Comparison of ENCODE assay signal across 14 cellular contexts in genomic region chr4:74539043-74539790, GRCh38.
A peak's percentile ranks its signal among the peaks of the same experiment; 100 is the strongest.
DNase-seq lines count a peak whose midpoint lies in the region; ATAC-seq, FAIRE-seq and TF ChIP-seq lines count a peak whose summit lies in the region.
"Had no signal": no experiment of that assay in that cellular context is flagged by ENCODE, and none has a peak within 500 bp of the region (broad histone marks: within the 10 kb centered on the region; RNA-seq: fewer than 3 reads in every experiment).

No MANE protein-coding gene starts in this region.

- H3K79me2 ChIP-seq in HCT116 (ENCODE audit: insufficient read depth, low read length), result peaks cover 6% of the 10 kb centered on the region; the same call in 1 of the 2 replicates
- no peaks in the 10 kb centered on the region for H3K79me2 ChIP-seq in K562 (ENCODE audit: control insufficient read depth, insufficient read depth, low read length)

- no peaks in the 10 kb centered on the region for H3K9me2 ChIP-seq in HCT116 (ENCODE audit: insufficient read depth)

- WGBS in K562 (ENCODE audit: insufficient coverage, low coverage, missing lambda C conversion rate), result 51% methylated on average over 3 of the region's 3 CpGs
- WGBS in endodermal cell (ENCODE audit: insufficient coverage in 1 of 2, insufficient read length in 1 of 2), 2 experiments, result 94 to 96% methylated on average over 2 of the region's 3 CpGs

- TF ChIP-seq POLR2A in HCT116 (IDR thresholded peaks at IDR 0.05; ENCODE audit: borderline replicate concordance, extremely low read depth, insufficient read depth, insufficient read length) (no peak), K562 (conservative IDR thresholded peaks at IDR 0.05) (no peak)

- peaks cover 91 to 98% of the 10 kb centered on the region in 2 experiments for H3K4me1 ChIP-seq in HCT116 (ENCODE audit: control insufficient read depth in 1 of 2, insufficient read depth in 2 of 2, low read length in 2 of 2)
- peaks cover 0 to 20% of the 10 kb centered on the region in 2 experiments; a peak in 4 of 5 replicates for H3K4me1 ChIP-seq in K562 (replicated peaks in 1 of 2; ENCODE audit: control insufficient read depth in 2 of 2, insufficient read depth in 2 of 2, low read length in 2 of 2)
- no peaks in the 10 kb centered on the region for H3K4me1 ChIP-seq in endodermal cell (ENCODE audit: control insufficient read depth, insufficient read depth, low read length)

- no peak for TF ChIP-seq EP300 in K562 (IDR thresholded peaks at IDR 0.05; ENCODE audit: low read length)

- BruUV-seq in HCT116 (replicated peaks; lab: Mats Ljungman, UMichigan), result no TSS peak
- no TSS peak for BruUV-seq in K562 (replicated peaks; lab: Mats Ljungman, UMichigan)

- ATAC-seq in HCT116 (no peak), K562 (no peak)
- ATAC-seq: natural killer cell, T-helper 17 cell had no signal

- H3K27me3 ChIP-seq in HCT116 (ENCODE audit: insufficient read depth, low read length) (no peaks in the 10 kb centered on the region), K562 (ENCODE audit: control insufficient read depth in 2 of 2, insufficient read depth in 2 of 2, low read length in 2 of 2) (no peaks in the 10 kb centered on the region), endodermal cell (ENCODE audit: control insufficient read depth, insufficient read depth, low read length, poor library complexity, severe bottlenecking) (no peaks in the 10 kb centered on the region)
- H3K27me3 ChIP-seq: MG63 had no signal

- no peak for FAIRE-seq in K562 (lab: Jason Lieb, UNC)

- H4K20me1 ChIP-seq in HCT116 (ENCODE audit: insufficient read depth) (no peaks in the 10 kb centered on the region), K562 (replicated peaks; ENCODE audit: control insufficient read depth, insufficient read depth, low read length) (no peaks in the 10 kb centered on the region)

- RAD21 ChIA-PET in HCT116 (lab: Charles Lee; ENCODE audit: low non-redundant PET in 1 of 2, low total read pairs in 2 of 2, uncharacterized antibody in 2 of 2, unreplicated experiment in 2 of 2), result interaction anchor here in 1 of 2 experiments (1.2 kb wide), 1 partner anchor 218 kb away, joined by 5 read pairs; no protein-coding TSS in a partner anchor

- no peaks in the 10 kb centered on the region for H3K9me3 Mint-ChIP-seq in endodermal cell
- H3K9me3 Mint-ChIP-seq: natural killer cell had no signal

- H3K4me3 Mint-ChIP-seq in endodermal cell, result no peak overlapping the region
- H3K4me3 Mint-ChIP-seq: natural killer cell, T-helper 17 cell had no signal

- no peaks in the 10 kb centered on the region for H3K4me1 Mint-ChIP-seq in endodermal cell

- no peak for TF ChIP-seq RAD21 in HCT116 (IDR thresholded peaks at IDR 0.05; ENCODE audit: low read depth)
- TF ChIP-seq RAD21 in K562 (CRISPR knock-in tag; conservative IDR thresholded peaks at IDR 0.05 in 1 of 2, IDR thresholded peaks at IDR 0.05 in 1 of 2), result no peak

- no peaks in the 10 kb centered on the region for H3K9me1 ChIP-seq in K562 (ENCODE audit: control insufficient read depth, insufficient read depth, low read length)

- DNase-seq in HCT116 (ENCODE audit: low read depth, low spot score) (no peak), K562 (ENCODE audit: extremely low read depth in 1 of 4, low spot score in 3 of 4) (no peak), left kidney (ENCODE audit: low read depth, low spot score) (peak; percentile 28), endodermal cell (no peak), OCI-M2 (lab: John Stamatoyannopoulos, UW; ENCODE audit: unreplicated experiment) (no peak), iPS-NIHi11 (ENCODE audit: low spot score) (no peak)
- DNase-seq in activated naive CD4-positive, alpha-beta T cell treated with anti-CD3 and anti-CD28 coated beads, Interleukin-2, amount 50 U/mL, for 16 hours, result no peak
- DNase-seq: activated CD4-positive, alpha-beta T cell treated with anti-CD3 and anti-CD28 coated beads, Interleukin-2, amount 50 U/mL, for 48 hours; activated effector memory CD4-positive, alpha-beta T cell treated with anti-CD3 and anti-CD28 coated beads, Interleukin-2, amount 50 U/mL, for 16 hours; cerebellar nuclear complex; MG63; natural killer cell; T-helper 17 cell had no signal

- POLR2A ChIA-PET in HCT116 (lab: Charles Lee), result interaction anchor here (1.0 to 7.6 kb wide), 8 partner anchors 81 to 132 kb away, joined by 3 to 145 read pairs (median 6); no protein-coding TSS in a partner anchor
- POLR2A ChIA-PET in K562 (lab: Yijun Ruan, JAX), result interaction anchor here (1.2 kb wide), 1 partner anchor 94 kb away, joined by 6 read pairs; the partner anchor contains the start of gene AREG

- H3K4me2 ChIP-seq in HCT116 (ENCODE audit: low read length), result no peak overlapping the region
- no peak overlapping the region for H3K4me2 ChIP-seq in K562 (ENCODE audit: insufficient read depth, low read length)

- no peaks in the 10 kb centered on the region for H3K36me3 Mint-ChIP-seq in endodermal cell (ENCODE audit: low read depth)
- H3K36me3 Mint-ChIP-seq: natural killer cell had no signal

- intact Hi-C loops in HCT116 (cut with micrococcal nuclease) (no loop called here), K562 (cut with micrococcal nuclease) (no loop called here)

- H3K27ac ChIP-seq in 22Rv1, result peak overlapping the region; percentile 52
- peak overlapping the region; percentile 92 for H3K27ac ChIP-seq in HCT116 (ENCODE audit: low read depth, low read length)
- no peak overlapping the region for H3K27ac ChIP-seq in K562 (ENCODE audit: extremely low read depth, low read depth, low read length)
- no peak overlapping the region for H3K27ac ChIP-seq in endodermal cell (ENCODE audit: low read depth, low read length)

- TF ChIP-seq CTCF in 22Rv1 (IDR thresholded peaks at IDR 0.05) (no peak), HCT116 (IDR thresholded peaks at IDR 0.05 in 2 of 3, conservative IDR thresholded peaks at IDR 0.05 in 1 of 3; ENCODE audit: borderline replicate concordance in 1 of 3, insufficient read depth in 1 of 3, low read depth in 2 of 3, low read length in 2 of 3) (no peak), K562 (IDR thresholded peaks at IDR 0.05 in 2 of 3, conservative IDR thresholded peaks at IDR 0.05 in 1 of 3; ENCODE audit: insufficient read depth in 2 of 3, low read depth in 1 of 3, low read length in 3 of 3) (no peak), endodermal cell (conservative IDR thresholded peaks at IDR 0.05) (no peak)

- H3K4me3 ChIP-seq in HCT116 (replicated peaks in 1 of 2; ENCODE audit: low read depth in 1 of 2, low read length in 2 of 2), result no peak overlapping the region
- no peak overlapping the region for H3K4me3 ChIP-seq in K562
- H3K4me3 ChIP-seq in endodermal cell (ENCODE audit: low read length), result no peak overlapping the region
- H3K4me3 ChIP-seq: MG63 had no signal

- H3K36me3 ChIP-seq in HCT116 (ENCODE audit: control insufficient read depth in 1 of 2, insufficient read depth in 2 of 2, low read length in 2 of 2) (no peaks in the 10 kb centered on the region), K562 (ENCODE audit: control insufficient read depth, insufficient read depth, low read length) (no peaks in the 10 kb centered on the region), endodermal cell (ENCODE audit: control insufficient read depth, insufficient read depth, low read length) (no peaks in the 10 kb centered on the region)
- H3K36me3 ChIP-seq: MG63 had no signal

- CTCF ChIA-PET in HCT116 (lab: Charles Lee) (interaction anchor here (1.0 to 2.5 kb wide), 5 partner anchors 8 to 255 kb away, joined by 3 to 19 read pairs (median 5); no protein-coding TSS in a partner anchor), K562 (lab: Yijun Ruan, JAX; ENCODE audit: low intra/inter-chr PET ratio) (no interaction called here)

- H3K27ac Mint-ChIP-seq in endodermal cell, result no peak overlapping the region
- H3K27ac Mint-ChIP-seq: natural killer cell, T-helper 17 cell had no signal

- no peak overlapping the region for H2AFZ ChIP-seq in HCT116 (ENCODE audit: low read depth, low read length, poor library complexity, severe bottlenecking)
- peak overlapping the region; percentile 45; the same call in 1 of the 2 replicates for H2AFZ ChIP-seq in K562 (ENCODE audit: low read depth, low read length)

- in situ Hi-C loops in K562 (cut with MboI), result loop anchor here (10.0 kb wide), 3 partner anchors 126 to 224 kb away; no protein-coding TSS in a partner anchor

- no peaks in the 10 kb centered on the region for H3K27me3 Mint-ChIP-seq in endodermal cell (ENCODE audit: insufficient read depth)

- H3K9ac ChIP-seq in HCT116 (ENCODE audit: low read length) (peak overlapping the region; percentile 65; the same call in 1 of the 2 replicates), K562 (ENCODE audit: insufficient read depth in 1 of 2, low read depth in 2 of 2, low read length in 2 of 2) (no peak overlapping the region), endodermal cell (ENCODE audit: extremely low read depth, low read length, poor library complexity, severe bottlenecking) (no peak overlapping the region)

- H3K9me3 ChIP-seq in HCT116 (ENCODE audit: control insufficient read depth in 1 of 2, insufficient read depth in 1 of 2, low read depth in 1 of 2, low read length in 2 of 2) (no peaks in the 10 kb centered on the region), K562 (replicated peaks; ENCODE audit: control insufficient read depth, insufficient read depth, low read depth, low read length) (no peaks in the 10 kb centered on the region), endodermal cell (ENCODE audit: control insufficient read depth, low read length) (no peaks in the 10 kb centered on the region)
- H3K9me3 ChIP-seq: MG63 had no signal

TF ChIP-seq in K562, 482 proteins besides CTCF, POLR2A, EP300 and RAD21:
- TF ChIP-seq ARID1B (IDR thresholded peaks at IDR 0.05) (no peak), SETDB1 (IDR thresholded peaks at IDR 0.05; ENCODE audit: low read length) (no peak), TRIM25 (IDR thresholded peaks at IDR 0.05; ENCODE audit: borderline replicate concordance) (no peak), PTTG1 (tag; IDR thresholded peaks at IDR 0.05; ENCODE audit: low read depth) (no peak), CEBPG (CRISPR knock-in tag; IDR thresholded peaks at IDR 0.05) (no peak), CEBPG (tag; conservative IDR thresholded peaks at IDR 0.05 in 1 of 2, IDR thresholded peaks at IDR 0.05 in 1 of 2) (peak in 1 of 2 experiments; percentile 30; a peak in 1 of 4 replicates), ZNF766 (CRISPR knock-in tag; conservative IDR thresholded peaks at IDR 0.05) (no peak), DACH1 (IDR thresholded peaks at IDR 0.05; ENCODE audit: partially characterized antibody) (no peak)

Comparison
In these comparisons a context has a peak if more than half of its experiments do, and no peak if none do; other contexts are left out.
1. H3K27ac ChIP-seq: peak in 22Rv1 (single experiment) and HCT116 (single experiment); none in K562 (single experiment) and endodermal cell (single experiment).